Comparison of ENCODE assay signal across 1 cellular context in genomic region chrX:103311401-103311785, GRCh38.
TF ChIP-seq lines count a peak whose summit lies in the region.

No MANE protein-coding gene starts in this region.

TF ChIP-seq in GM12891, 5 proteins besides CTCF, POLR2A, EP300 and RAD21 (continued from another document):
- TF ChIP-seq POLR2AphosphoS5 (IDR thresholded peaks at IDR 0.05; ENCODE audit: low read depth, low read length) (no peak), SPI1 (IDR thresholded peaks at IDR 0.05; ENCODE audit: low read depth, low read length) (no peak)
